13 cellular contexts compared by ENCODE assay signal in genomic region chr15:33915571-33916407, GRCh38. TPM values are rescaled to one million over a fixed set of nuclear protein-coding genes. Genes with fewer than 3 reads are reported as not detected.
DNase-seq lines count a peak whose midpoint lies in the region; ATAC-seq and TF ChIP-seq lines count a peak whose summit lies in the region.
"Had no signal": no experiment of that assay in that cellular context is flagged by ENCODE, and none has a peak within 500 bp of the region (broad histone marks: within the 10 kb centered on the region; RNA-seq: fewer than 3 reads in every experiment).

No MANE protein-coding gene starts in this region.

- H3K27me3 ChIP-seq in H9 (ENCODE audit: insufficient read depth, low read length), result no peaks in the 10 kb centered on the region
- no peaks in the 10 kb centered on the region for H3K27me3 ChIP-seq in smooth muscle cell (ENCODE audit: low read depth)
- no peaks in the 10 kb centered on the region for H3K27me3 ChIP-seq in Karpas-422 (ENCODE audit: low read length)
- H3K27me3 ChIP-seq: ascending aorta had no signal

- H3K4me1 Mint-ChIP-seq in H9, result peaks cover 14 to 17% of the 10 kb centered on the region in 2 experiments
- H3K4me1 Mint-ChIP-seq: activated CD8-positive, alpha-beta memory T cell treated with anti-CD3 and anti-CD28 coated beads, Interleukin-2, amount 10 ng/mL, durations not matched to agents 7 days and 5 days had no signal

- H3K27me3 Mint-ChIP-seq in H9 (ENCODE audit: low read depth), result no peaks in the 10 kb centered on the region
- H3K27me3 Mint-ChIP-seq: activated CD8-positive, alpha-beta memory T cell treated with anti-CD3 and anti-CD28 coated beads, Interleukin-2, amount 10 ng/mL, durations not matched to agents 7 days and 5 days had no signal

- WGBS in H9 (ENCODE audit: extremely low coverage, insufficient read length, low lambda C conversion rate), result no CpG with 5 or more reads among the region's 11 CpGs
- 80% methylated on average over 11 of the region's 11 CpGs for WGBS in smooth muscle cell (ENCODE audit: low lambda C conversion rate)

- H3F3A ChIP-seq in smooth muscle cell (ENCODE audit: low read depth), result no peaks in the 10 kb centered on the region

- no peak overlapping the region for H4K91ac ChIP-seq in H9 (ENCODE audit: insufficient read length, low read depth, low read length)

- no peak overlapping the region for H3K23ac ChIP-seq in H9 (ENCODE audit: insufficient read length, low read depth, low read length)

- H3T11ph ChIP-seq in H9 (ENCODE audit: low read length), result no peak overlapping the region

- H3K23me2 ChIP-seq in H9 (ENCODE audit: insufficient read length, low read depth, low read length, poor library complexity, severe bottlenecking), result no peaks in the 10 kb centered on the region

- no peak overlapping the region for H2BK12ac ChIP-seq in H9 (ENCODE audit: insufficient read length, low read depth, low read length)

- H3K36me3 Mint-ChIP-seq in H9 (ENCODE audit: insufficient read depth in 1 of 3, low read depth in 3 of 3), result no peaks in the 10 kb centered on the region
- H3K36me3 Mint-ChIP-seq: activated CD8-positive, alpha-beta memory T cell treated with anti-CD3 and anti-CD28 coated beads, Interleukin-2, amount 10 ng/mL, durations not matched to agents 7 days and 5 days had no signal

- H3K79me1 ChIP-seq in H9 (ENCODE audit: insufficient read depth, low read depth, low read length, poor library complexity, severe bottlenecking), result no peaks in the 10 kb centered on the region

- H3K27ac ChIP-seq in H9 (ENCODE audit: insufficient read length, low read depth, low read length), result no peak overlapping the region
- peak overlapping the region; percentile 31 for H3K27ac ChIP-seq in smooth muscle cell (ENCODE audit: low read depth)
- no peak overlapping the region for H3K27ac ChIP-seq in Karpas-422 (ENCODE audit: low read length)
- H3K27ac ChIP-seq: ascending aorta had no signal

- no peak overlapping the region for H2BK120ac ChIP-seq in H9 (ENCODE audit: low read depth, low read length, poor library complexity, severe bottlenecking)

- H3K18ac ChIP-seq in H9 (ENCODE audit: insufficient read length, low read depth, low read length), result no peak overlapping the region

- H3K9me3 Mint-ChIP-seq in H9, result no peaks in the 10 kb centered on the region

- no peak overlapping the region for H2BK20ac ChIP-seq in H9 (ENCODE audit: low read depth, low read length, poor library complexity, severe bottlenecking)

- H3K9me3 ChIP-seq in H9 (ENCODE audit: control insufficient read depth, low read depth, low read length) (no peaks in the 10 kb centered on the region), smooth muscle cell (replicated peaks; ENCODE audit: low read depth) (no peaks in the 10 kb centered on the region), Karpas-422 (ENCODE audit: low read length) (no peaks in the 10 kb centered on the region)
- H3K9me3 ChIP-seq: ascending aorta had no signal

- no peak overlapping the region for H3K4ac ChIP-seq in H9 (ENCODE audit: low read depth, low read length)

- H2AFZ ChIP-seq in H9 (ENCODE audit: low read length) (no peak overlapping the region), smooth muscle cell (ENCODE audit: low read depth) (no peak overlapping the region), Karpas-422 (ENCODE audit: low read length) (no peak overlapping the region)

- peak overlapping the region; percentile 32 to 94 (median 71); a peak in 6 of 7 replicates for H3K27ac Mint-ChIP-seq in H9
- H3K27ac Mint-ChIP-seq: activated CD8-positive, alpha-beta memory T cell treated with anti-CD3 and anti-CD28 coated beads, Interleukin-2, amount 10 ng/mL, durations not matched to agents 7 days and 5 days had no signal

- H3K4me1 ChIP-seq in H9 (ENCODE audit: insufficient read depth, low read length) (peaks cover 5% of the 10 kb centered on the region; the same call in 1 of the 2 replicates), smooth muscle cell (ENCODE audit: low read depth) (no peaks in the 10 kb centered on the region), Karpas-422 (ENCODE audit: low read length) (no peaks in the 10 kb centered on the region)
- H3K4me1 ChIP-seq: ascending aorta had no signal

- TF ChIP-seq CTCF in H9 (conservative IDR thresholded peaks at IDR 0.05) (no peak), epithelial cell of esophagus (IDR thresholded peaks at IDR 0.05; ENCODE audit: insufficient read depth, low read depth, low read length, missing control alignments) (no peak), smooth muscle cell (IDR thresholded peaks at IDR 0.05; ENCODE audit: borderline replicate concordance, insufficient read depth, poor library complexity, severe bottlenecking) (no peak)

- H4K5ac ChIP-seq in H9 (ENCODE audit: insufficient read length, low read depth, low read length), result no peak overlapping the region

- H2BK15ac ChIP-seq in H9 (ENCODE audit: low read depth, low read length), result no peak overlapping the region

- H3K36me3 ChIP-seq in smooth muscle cell (ENCODE audit: low read depth) (no peaks in the 10 kb centered on the region), Karpas-422 (ENCODE audit: insufficient read depth, low read length) (no peaks in the 10 kb centered on the region)
- H3K36me3 ChIP-seq: ascending aorta had no signal

- DNase-seq in H9, result peak; percentile 57
- peak; percentile 74 for DNase-seq in NCI-H2107 treated with DMSO at 0.1 percent for 48 hours (lab: John Stamatoyannopoulos, UW; ENCODE audit: unreplicated experiment)
- peak; percentile 67 for DNase-seq in epithelial cell of esophagus (ENCODE audit: low read depth)
- DNase-seq in smooth muscle cell (lab: John Stamatoyannopoulos, UW; ENCODE audit: unreplicated experiment), result no peak
- no peak for DNase-seq in hippocampal formation (lab: John Stamatoyannopoulos, UW)
- no peak for DNase-seq in Karpas-422
- DNase-seq: activated CD8-positive, alpha-beta memory T cell treated with anti-CD3 and anti-CD28 coated beads, Interleukin-2, amount 10 ng/mL, durations not matched to agents 7 days and 5 days; DND-41 had no signal

- no peaks in the 10 kb centered on the region for H4K20me1 ChIP-seq in H9 (ENCODE audit: control insufficient read depth, insufficient read depth, insufficient read length)
- H4K20me1 ChIP-seq in smooth muscle cell (ENCODE audit: low read depth), result no peaks in the 10 kb centered on the region
- H4K20me1 ChIP-seq in Karpas-422 (ENCODE audit: insufficient read depth, low read depth, low read length), result peaks cover 25% of the 10 kb centered on the region

- no peaks in the 10 kb centered on the region for H3K79me2 ChIP-seq in H9 (ENCODE audit: insufficient read depth, low read length)
- H3K79me2 ChIP-seq in smooth muscle cell (ENCODE audit: low read depth), result no peaks in the 10 kb centered on the region
- no peaks in the 10 kb centered on the region for H3K79me2 ChIP-seq in Karpas-422 (ENCODE audit: low read length)

- no peak overlapping the region for H3K14ac ChIP-seq in H9 (ENCODE audit: insufficient read depth, low read length)

- no peaks in the 10 kb centered on the region for H3K9me2 ChIP-seq in Karpas-422 (replicated peaks; ENCODE audit: insufficient read depth, low read length)

- H3K4me3 Mint-ChIP-seq in H9, result no peak overlapping the region
- H3K4me3 Mint-ChIP-seq: activated CD8-positive, alpha-beta memory T cell treated with anti-CD3 and anti-CD28 coated beads, Interleukin-2, amount 10 ng/mL, durations not matched to agents 7 days and 5 days had no signal

- H3K4me2 ChIP-seq in H9 (ENCODE audit: insufficient read depth, insufficient read length, low read length) (no peak overlapping the region), smooth muscle cell (no peak overlapping the region), Karpas-422 (ENCODE audit: low read depth, low read length, poor library complexity, severe bottlenecking) (no peak overlapping the region)

- H2AK5ac ChIP-seq in H9 (ENCODE audit: insufficient read length, low read length), result no peak overlapping the region

- no peak overlapping the region for H3K56ac ChIP-seq in H9 (ENCODE audit: insufficient read length, low read depth, low read length)

- H4K8ac ChIP-seq in H9 (replicated peaks; ENCODE audit: insufficient read length, low read depth, low read length), result no peak overlapping the region

- H2BK5ac ChIP-seq in H9 (ENCODE audit: insufficient read length, low read length), result no peak overlapping the region

- ATAC-seq in HG03108 (IDR thresholded peaks at IDR 0.05; ENCODE audit: unreplicated experiment), result no peak
- ATAC-seq: activated CD8-positive, alpha-beta memory T cell treated with anti-CD3 and anti-CD28 coated beads, Interleukin-2, amount 10 ng/mL, durations not matched to agents 7 days and 5 days had no signal

- no peak overlapping the region for H3K9ac ChIP-seq in H9 (ENCODE audit: extremely low read depth, insufficient read length, low read length)
- H3K9ac ChIP-seq in smooth muscle cell (ENCODE audit: low read depth), result no peak overlapping the region
- H3K9ac ChIP-seq in Karpas-422 (ENCODE audit: low read length), result no peak overlapping the region

- no peak overlapping the region for H3K4me3 ChIP-seq in epithelial cell of esophagus (ENCODE audit: low read length)
- H3K4me3 ChIP-seq in smooth muscle cell, result no peak overlapping the region
- no peak overlapping the region for H3K4me3 ChIP-seq in Karpas-422 (ENCODE audit: low read length)
- H3K4me3 ChIP-seq: ascending aorta had no signal

RNA-seq across cellular contexts. Expression of gene CHRM5, which starts 52.5 kb away (rescaled TPM):
- total RNA-seq in H9 (2021) (not detected in 2 replicates), smooth muscle cell (not detected in 2 replicates)
- 0.05 TPM in 1 of 2 replicates, not detected in the other for polyA plus RNA-seq in smooth muscle cell
- total RNA-seq in Karpas-422 (2014; rRNA removed; shearing (Covaris generic); ENCODE audit: low replicate concordance), result not detected in 2 replicates
- total RNA-seq: activated CD8-positive, alpha-beta memory T cell treated with anti-CD3 and anti-CD28 coated beads, Interleukin-2, amount 10 ng/mL, durations not matched to agents 7 days and 5 days; ascending aorta; kidney epithelial cell; osteocyte; T-helper 1 cell treated with Interleukin-12 subunit alpha and Interleukin-12 subunit beta and Interleukin-4 antibody, amounts not matched to agents 30 ng/mL and 1 ng/mL, for 36 hours had no signal

Comparison
In these comparisons a context has a peak if more than half of its experiments do, and no peak if none do; other contexts are left out.
1. DNase-seq: peak in H9 (single experiment), NCI-H2107 treated with DMSO at 0.1 percent for 48 hours (single experiment) and epithelial cell of esophagus (single experiment); none in smooth muscle cell (single experiment), hippocampal formation (0 of 2) and Karpas-422 (single experiment).